In the genomic region with DNA sequence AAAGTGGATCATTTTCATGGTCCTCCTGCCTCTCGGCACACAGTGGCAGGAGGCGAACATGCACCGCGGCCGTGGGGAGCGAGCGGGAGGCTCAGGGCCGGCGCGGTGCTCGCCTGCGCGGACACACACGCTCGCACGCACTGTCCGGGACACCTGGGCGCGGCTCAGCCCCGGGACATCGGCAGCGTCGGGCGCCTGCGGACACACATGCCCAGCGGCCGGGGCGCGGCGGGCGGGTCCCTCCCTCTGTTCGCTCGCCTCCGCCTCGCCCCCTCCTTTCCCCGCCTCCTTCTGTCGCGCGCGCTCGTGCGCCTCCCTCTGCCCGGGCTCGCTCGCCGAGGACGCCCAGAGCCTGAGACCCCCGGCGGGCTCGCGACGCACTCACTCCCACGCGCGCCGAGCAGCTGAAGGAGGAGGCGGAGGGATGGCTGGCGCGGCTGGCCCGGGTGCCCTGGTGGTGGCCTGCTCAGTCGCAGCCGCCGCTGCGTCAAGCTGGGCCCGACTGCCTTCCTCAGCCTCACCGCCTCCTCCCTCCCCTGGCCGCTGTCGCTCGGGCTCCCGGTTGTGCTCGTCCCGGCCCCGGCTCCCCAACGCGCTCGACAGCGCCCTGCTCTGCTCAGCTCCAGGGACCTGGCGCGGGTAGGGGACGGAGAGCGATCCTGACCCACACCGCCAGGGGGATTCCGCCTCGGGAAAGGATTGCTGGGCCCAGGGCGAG, we compare ENCODE assay signal across 8 cellular contexts. TPM values are rescaled to one million over a fixed set of nuclear protein-coding genes. Genes with fewer than 3 reads are reported as not detected.
DNase-seq lines count a peak whose midpoint lies in the region; ATAC-seq and TF ChIP-seq lines count a peak whose summit lies in the region.

A gene (minus strand): TSS at position 230 of the 718 bp plus-strand sequence. CDS start 170 bp downstream, at position 60.

- H3K27me3 ChIP-seq in RWPE2 (ENCODE audit: insufficient read depth, poor library complexity, severe bottlenecking) (peaks cover 42% of the 10 kb centered on the region), colonic mucosa (peaks cover 14% of the 10 kb centered on the region)

- peak; percentile 83 for DNase-seq in AG08395 (ENCODE audit: low spot score)
- no peak for DNase-seq in RWPE2 (ENCODE audit: low spot score)
- peak; percentile 72 for DNase-seq in colonic mucosa
- DNase-seq in kidney tubule cell (ENCODE audit: low spot score) = peak; percentile 90

- no peak for TF ChIP-seq EP300 in Ishikawa (IDR thresholded peaks at IDR 0.05; ENCODE audit: borderline replicate concordance)

- no peaks in the 10 kb centered on the region for H3K9me3 ChIP-seq in RWPE2 (ENCODE audit: severe bottlenecking)
- no peaks in the 10 kb centered on the region for H3K9me3 ChIP-seq in colonic mucosa

- peak; percentile 50 for TF ChIP-seq RAD21 in Ishikawa (IDR thresholded peaks at IDR 0.05; ENCODE audit: low read depth)

- H3K4me1 ChIP-seq in RWPE2 (ENCODE audit: insufficient read depth, poor library complexity, severe bottlenecking) = no peaks in the 10 kb centered on the region
- H3K4me1 ChIP-seq in colonic mucosa = no peaks in the 10 kb centered on the region

- TF ChIP-seq CTCF in RWPE2 (IDR thresholded peaks at IDR 0.05; ENCODE audit: poor library complexity, severe bottlenecking) (peak; percentile 43), colonic mucosa (IDR thresholded peaks at IDR 0.05) (peak; percentile 61)

- intact Hi-C loops in colonic mucosa (cut with DNase I) = no loop called here

- no peak within 1 kb of the TSS for H3K27ac ChIP-seq in RWPE2 (ENCODE audit: poor library complexity, severe bottlenecking)
- H3K27ac ChIP-seq in colonic mucosa = peak within 1 kb of the TSS; percentile 60
- H3K27ac ChIP-seq in skin epidermis = peak within 1 kb of the TSS in 6 of 21 experiments; percentile 33 to 72 (median 39)

- peak; percentile 81 for ATAC-seq in GM18498 (IDR thresholded peaks at IDR 0.05; ENCODE audit: unreplicated experiment)
- peak; percentile 79 for ATAC-seq in RWPE2 (ENCODE audit: low read depth)
- ATAC-seq in HG03520 (IDR thresholded peaks at IDR 0.05; ENCODE audit: unreplicated experiment) = no peak

- H3K36me3 ChIP-seq in RWPE2 (ENCODE audit: low read depth) (no peaks in the 10 kb centered on the region), colonic mucosa (no peaks in the 10 kb centered on the region)

- peak within 1 kb of the TSS in 1 of 2 donors; percentile 66 for H3K9ac ChIP-seq in colonic mucosa (ENCODE audit: low read depth in 2 of 2, low read length in 2 of 2)

- H3K4me3 ChIP-seq in RWPE2 (ENCODE audit: severe bottlenecking) (peak within 1 kb of the TSS; percentile 26), colonic mucosa (peak within 1 kb of the TSS; percentile 61), skin epidermis (peak within 1 kb of the TSS; percentile 33 to 52 (median 42))

TF ChIP-seq in Ishikawa, 13 proteins besides CTCF, POLR2A, EP300 and RAD21:
- TF ChIP-seq CREB1 (IDR thresholded peaks at IDR 0.05; ENCODE audit: low read depth) (no peak), EGR1 (IDR thresholded peaks at IDR 0.05) (peak; percentile 54; the same call in 1 of the 2 replicates), NFIC (IDR thresholded peaks at IDR 0.05) (peak; percentile 20; the same call in 1 of the 2 replicates), TAF1 (IDR thresholded peaks at IDR 0.05; ENCODE audit: low read depth) (peak; percentile 44), CEBPB (IDR thresholded peaks at IDR 0.05) (no peak), ZBTB7A (IDR thresholded peaks at IDR 0.05; ENCODE audit: low read depth) (peak; percentile 92), YY1 (IDR thresholded peaks at IDR 0.05; ENCODE audit: low read depth) (0 out of 2 replicates have a peak, but pooled peaks have one; percentile 8), TCF12 (IDR thresholded peaks at IDR 0.05; ENCODE audit: low read depth) (peak; percentile 39; the same call in 1 of the 2 replicates), FOXM1 (IDR thresholded peaks at IDR 0.05; ENCODE audit: borderline replicate concordance, low read depth) (no peak), TEAD4 (IDR thresholded peaks at IDR 0.05) (no peak; the same call in 1 of the 2 replicates)
- TF ChIP-seq, protein P1, sequence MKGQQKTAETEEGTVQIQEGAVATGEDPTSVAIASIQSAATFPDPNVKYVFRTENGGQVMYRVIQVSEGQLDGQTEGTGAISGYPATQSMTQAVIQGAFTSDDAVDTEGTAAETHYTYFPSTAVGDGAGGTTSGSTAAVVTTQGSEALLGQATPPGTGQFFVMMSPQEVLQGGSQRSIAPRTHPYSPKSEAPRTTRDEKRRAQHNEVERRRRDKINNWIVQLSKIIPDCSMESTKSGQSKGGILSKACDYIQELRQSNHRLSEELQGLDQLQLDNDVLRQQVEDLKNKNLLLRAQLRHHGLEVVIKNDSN (IDR thresholded peaks at IDR 0.05) = no peak
- TF ChIP-seq, protein P2, sequence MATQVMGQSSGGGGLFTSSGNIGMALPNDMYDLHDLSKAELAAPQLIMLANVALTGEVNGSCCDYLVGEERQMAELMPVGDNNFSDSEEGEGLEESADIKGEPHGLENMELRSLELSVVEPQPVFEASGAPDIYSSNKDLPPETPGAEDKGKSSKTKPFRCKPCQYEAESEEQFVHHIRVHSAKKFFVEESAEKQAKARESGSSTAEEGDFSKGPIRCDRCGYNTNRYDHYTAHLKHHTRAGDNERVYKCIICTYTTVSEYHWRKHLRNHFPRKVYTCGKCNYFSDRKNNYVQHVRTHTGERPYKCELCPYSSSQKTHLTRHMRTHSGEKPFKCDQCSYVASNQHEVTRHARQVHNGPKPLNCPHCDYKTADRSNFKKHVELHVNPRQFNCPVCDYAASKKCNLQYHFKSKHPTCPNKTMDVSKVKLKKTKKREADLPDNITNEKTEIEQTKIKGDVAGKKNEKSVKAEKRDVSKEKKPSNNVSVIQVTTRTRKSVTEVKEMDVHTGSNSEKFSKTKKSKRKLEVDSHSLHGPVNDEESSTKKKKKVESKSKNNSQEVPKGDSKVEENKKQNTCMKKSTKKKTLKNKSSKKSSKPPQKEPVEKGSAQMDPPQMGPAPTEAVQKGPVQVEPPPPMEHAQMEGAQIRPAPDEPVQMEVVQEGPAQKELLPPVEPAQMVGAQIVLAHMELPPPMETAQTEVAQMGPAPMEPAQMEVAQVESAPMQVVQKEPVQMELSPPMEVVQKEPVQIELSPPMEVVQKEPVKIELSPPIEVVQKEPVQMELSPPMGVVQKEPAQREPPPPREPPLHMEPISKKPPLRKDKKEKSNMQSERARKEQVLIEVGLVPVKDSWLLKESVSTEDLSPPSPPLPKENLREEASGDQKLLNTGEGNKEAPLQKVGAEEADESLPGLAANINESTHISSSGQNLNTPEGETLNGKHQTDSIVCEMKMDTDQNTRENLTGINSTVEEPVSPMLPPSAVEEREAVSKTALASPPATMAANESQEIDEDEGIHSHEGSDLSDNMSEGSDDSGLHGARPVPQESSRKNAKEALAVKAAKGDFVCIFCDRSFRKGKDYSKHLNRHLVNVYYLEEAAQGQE (IDR thresholded peaks at IDR 0.05; ENCODE audit: low read depth) = no peak
- TF ChIP-seq, protein P3, sequence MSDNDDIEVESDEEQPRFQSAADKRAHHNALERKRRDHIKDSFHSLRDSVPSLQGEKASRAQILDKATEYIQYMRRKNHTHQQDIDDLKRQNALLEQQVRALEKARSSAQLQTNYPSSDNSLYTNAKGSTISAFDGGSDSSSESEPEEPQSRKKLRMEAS (IDR thresholded peaks at IDR 0.05) = peak; percentile 83

RNA-seq across cellular contexts. Expression of the gene that starts here (rescaled TPM):
- 10 to 100 TPM; 14.7 to 21.3 TPM for total RNA-seq in colonic mucosa
